12 cellular contexts compared by ENCODE assay signal in the genomic region with DNA sequence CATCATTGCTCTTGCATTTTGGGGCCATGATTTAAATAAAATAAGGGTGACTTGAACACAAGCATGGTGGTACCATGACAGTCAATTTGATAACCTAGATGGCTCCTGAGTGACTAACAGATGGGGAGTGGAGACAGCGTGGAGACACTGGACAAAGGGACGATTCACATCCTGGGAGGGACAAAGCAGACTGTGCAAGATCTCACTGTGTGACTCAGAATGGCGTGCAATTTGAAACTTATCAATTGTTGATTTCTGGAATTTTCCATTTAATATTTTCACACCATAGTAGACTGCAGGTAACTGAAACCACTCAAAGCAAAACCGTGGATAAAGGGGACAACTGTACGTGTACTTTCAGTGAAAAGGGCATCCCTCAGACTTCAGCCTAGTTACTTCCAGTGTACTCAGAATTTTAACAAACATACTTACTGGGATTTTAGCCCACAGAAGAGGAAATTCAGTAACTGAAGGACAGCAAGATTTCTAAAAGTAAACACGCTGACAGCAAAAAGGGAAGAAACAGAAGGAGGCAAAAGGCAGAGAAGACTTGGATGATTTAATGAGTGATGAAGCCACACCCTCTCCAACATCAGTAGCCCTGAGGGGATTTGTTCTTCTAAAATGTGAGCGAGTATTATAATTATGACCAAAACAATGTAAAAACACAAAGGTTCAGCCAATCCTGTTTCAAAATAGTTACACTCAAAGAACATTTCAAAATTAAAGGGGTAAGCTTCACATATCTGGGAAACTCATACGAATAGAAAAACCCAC. TPM values are rescaled to one million over a fixed set of nuclear protein-coding genes. Genes with fewer than 3 reads are reported as not detected.
A peak's percentile ranks its signal among the peaks of the same experiment; 100 is the strongest.
DNase-seq lines count a peak whose midpoint lies in the region; ATAC-seq and TF ChIP-seq lines count a peak whose summit lies in the region.
"Had no signal": no experiment of that assay in that cellular context is flagged by ENCODE, and none has a peak within 500 bp of the region (broad histone marks: within the 10 kb centered on the region; RNA-seq: fewer than 3 reads in every experiment).

No MANE protein-coding gene starts in this region.

- no TSS peak for BruUV-seq in Calu3 (replicated peaks; lab: Mats Ljungman, UMichigan)
- BruUV-seq in mammary epithelial cell (replicated peaks; lab: Mats Ljungman, UMichigan): no TSS peak

- WGBS in mammary epithelial cell (ENCODE audit: low coverage, missing lambda C conversion rate): 60% methylated on average over 8 of the region's 8 CpGs
- WGBS in mesodermal cell (ENCODE audit: insufficient coverage in 2 of 2), 2 experiments: 95 to 96% methylated on average over 4 to 6 of the region's 8 CpGs

- TF ChIP-seq CTCF in Calu3 (IDR thresholded peaks at IDR 0.05; ENCODE audit: unreplicated experiment) (no peak), NB4 (IDR thresholded peaks at IDR 0.05; ENCODE audit: low read depth, low read length) (no peak), mammary epithelial cell (conservative IDR thresholded peaks at IDR 0.05 in 1 of 2, IDR thresholded peaks at IDR 0.05 in 1 of 2; ENCODE audit: extremely low read depth in 1 of 2, insufficient read depth in 1 of 2, low read depth in 1 of 2, low read length in 2 of 2) (no peak)

- H3K4me3 Mint-ChIP-seq in Calu3 (ENCODE audit: low read depth, unreplicated experiment): no peak overlapping the region

- dilution Hi-C loops in mammary epithelial cell (cut with HindIII; ENCODE audit: low sequenced_read_pairs): no loop called here

- H3K9me3 Mint-ChIP-seq in Calu3 (ENCODE audit: low read depth, unreplicated experiment): peaks cover 5% of the 10 kb centered on the region

- ATAC-seq in GM21723 (IDR thresholded peaks at IDR 0.05; ENCODE audit: unreplicated experiment): no peak
- no peak for ATAC-seq in GM18517 (IDR thresholded peaks at IDR 0.05; ENCODE audit: unreplicated experiment)
- ATAC-seq: mucosa of descending colon, Panc1 had no signal

- H3K9me3 ChIP-seq in mammary epithelial cell (replicated peaks; ENCODE audit: insufficient read depth, low read length) (peaks cover 4% of the 10 kb centered on the region), mesodermal cell (ENCODE audit: control insufficient read depth, low read length) (peaks cover 6% of the 10 kb centered on the region)

- intact Hi-C loops in Calu3 (cut with micrococcal nuclease; ENCODE audit: unreplicated experiment): no loop called here
- intact Hi-C loops in mammary epithelial cell (cut with micrococcal nuclease): no loop called here

- H3K4me3 ChIP-seq in NB4 (ENCODE audit: low read depth, low read length) (no peak overlapping the region), mammary epithelial cell (replicated peaks in 1 of 3; ENCODE audit: insufficient read depth in 1 of 3, low read depth in 2 of 3, low read length in 3 of 3) (no peak overlapping the region), mesodermal cell (ENCODE audit: extremely low read depth, insufficient read depth, low read length, poor library complexity, severe bottlenecking) (no peak overlapping the region)
- H3K4me3 ChIP-seq: mucosa of descending colon had no signal

- peak overlapping the region; percentile 39 for H3K27ac Mint-ChIP-seq in Calu3 (ENCODE audit: unreplicated experiment)

- TF ChIP-seq POLR2A in NB4 (IDR thresholded peaks at IDR 0.05; ENCODE audit: extremely low read depth, insufficient read length): no peak

- H2AFZ ChIP-seq in mammary epithelial cell (ENCODE audit: low read depth, low read length): no peak overlapping the region

- DNase-seq in Calu3: no peak
- peak; percentile 25 for DNase-seq in NB4 (ENCODE audit: low read depth)
- DNase-seq in mammary epithelial cell: peak; percentile 61
- DNase-seq in NCI-H2107 treated with DMSO at 0.1 percent for 48 hours (lab: John Stamatoyannopoulos, UW; ENCODE audit: unreplicated experiment): no peak
- no peak for DNase-seq in AML-193 (lab: John Stamatoyannopoulos, UW)
- DNase-seq: H7, mucosa of descending colon, NCI-H1694 treated with DMSO at 0.1 percent for 48 hours had no signal

- in situ Hi-C loops in mammary epithelial cell (cut with MboI; ENCODE audit: low sequenced_read_pairs in 2 of 2): no loop called here

- no peaks in the 10 kb centered on the region for H4K20me1 ChIP-seq in mammary epithelial cell (ENCODE audit: insufficient read depth, low read length)

- peaks cover 33% of the 10 kb centered on the region for H3K36me3 Mint-ChIP-seq in Calu3 (ENCODE audit: insufficient read depth, unreplicated experiment)

- peak overlapping the region; percentile 52 for H3K27ac ChIP-seq in mammary epithelial cell (ENCODE audit: insufficient read depth, low read depth, low read length)
- H3K27ac ChIP-seq in mesodermal cell (ENCODE audit: low read depth, low read length, severe bottlenecking): peak overlapping the region; percentile 52

- peak overlapping the region; percentile 19 for H3K4me2 ChIP-seq in mammary epithelial cell (ENCODE audit: insufficient read depth, low read depth, low read length)

- H3K27me3 ChIP-seq in mammary epithelial cell (ENCODE audit: insufficient read depth, low read length): no peaks in the 10 kb centered on the region

- H3K36me3 ChIP-seq in mammary epithelial cell (ENCODE audit: insufficient read depth, low read length) (peaks cover 11% of the 10 kb centered on the region), mesodermal cell (ENCODE audit: control insufficient read depth, insufficient read depth, low read length) (no peaks in the 10 kb centered on the region)

- H3K4me1 Mint-ChIP-seq in Calu3 (ENCODE audit: low read depth, unreplicated experiment): peaks cover 19% of the 10 kb centered on the region

- CTCF ChIA-PET in Calu3 (lab: Charles Lee): interaction anchor here (0.7 kb wide), 1 partner anchor 161 kb away, joined by 3 read pairs; no protein-coding TSS in a partner anchor
- CTCF ChIA-PET in mammary epithelial cell (lab: Charles Lee; ENCODE audit: low non-redundant PET): no interaction called here

- H3K4me1 ChIP-seq in mammary epithelial cell (ENCODE audit: insufficient read depth, low read length) (peaks cover 13% of the 10 kb centered on the region), mesodermal cell (ENCODE audit: control insufficient read depth, insufficient read depth, low read length, poor library complexity, severe bottlenecking) (no peaks in the 10 kb centered on the region)

- no peaks in the 10 kb centered on the region for H3K27me3 Mint-ChIP-seq in Calu3 (ENCODE audit: unreplicated experiment)

- H3K79me2 ChIP-seq in mammary epithelial cell (ENCODE audit: insufficient read depth, low read length): no peaks in the 10 kb centered on the region

- no peak overlapping the region for H3K9ac ChIP-seq in mammary epithelial cell (ENCODE audit: insufficient read depth, low read length)

RNA-seq across cellular contexts. Expression of gene MCCC1, which starts 25.3 kb away (rescaled TPM):
- total RNA-seq in Calu3 (2022) (74.7 and 87.5 TPM in 2 replicates), mammary epithelial cell (10 to 100 TPM; 14.0 to 15.3 TPM)
- polyA plus RNA-seq in mammary epithelial cell: 11.2 TPM
- polyA minus RNA-seq in mammary epithelial cell: 5.8 TPM
- polyA plus RNA-seq in mesodermal cell (2013, experiment 1 of 2): 6.9 TPM
- polyA plus RNA-seq in mesodermal cell (2013, experiment 2 of 2): 5.7 TPM

Comparison
In these comparisons a context has a peak if more than half of its experiments do, and no peak if none do; other contexts are left out.
1. DNase-seq: peak in NB4 (single experiment) and mammary epithelial cell (single experiment); none in Calu3 (single experiment), NCI-H2107 treated with DMSO at 0.1 percent for 48 hours (single experiment) and AML-193 (0 of 2).